In the genomic region with DNA sequence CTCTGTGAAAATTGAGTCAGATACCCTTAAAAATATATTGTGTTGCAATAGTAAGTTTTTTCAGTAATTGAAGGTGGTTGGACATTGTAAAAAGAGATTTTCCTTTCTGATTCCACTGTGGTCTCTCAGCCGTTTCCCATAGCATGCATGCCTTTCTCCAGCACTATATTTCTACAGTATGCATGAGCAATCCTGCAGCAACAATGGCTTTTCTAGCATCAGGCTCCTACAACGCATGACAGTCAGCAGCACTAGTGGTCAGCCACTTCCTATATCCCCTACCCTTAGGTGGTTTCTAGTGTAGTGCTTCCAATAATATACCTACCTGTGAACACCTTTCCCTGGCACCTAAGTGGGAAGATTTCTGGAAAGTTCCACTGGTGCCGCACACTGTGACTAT, we compare ENCODE assay signal across 22 cellular contexts.
"Had no signal": no experiment of that assay in that cellular context is flagged by ENCODE, and none has a peak within 500 bp of the region (broad histone marks: within the 10 kb centered on the region; RNA-seq: fewer than 3 reads in every experiment).

No MANE protein-coding gene starts in this region.

- H3K4me3 Mint-ChIP-seq: activated CD4-positive, alpha-beta memory T cell treated with anti-CD3 and anti-CD28 coated beads, Interleukin-2, amount 10 ng/mL, durations not matched to agents 7 days and 5 days; activated CD8-positive, alpha-beta memory T cell treated with anti-CD3 and anti-CD28 coated beads, Interleukin-2, amount 10 ng/mL, durations not matched to agents 7 days and 5 days; activated T-helper 17 cell treated with anti-CD3 and anti-CD28 coated beads, Interleukin-2, amount 50 U/mL, for 72 hours; immature natural killer cell; memory B cell; natural killer cell; stimulated activated naive B cell treated with anti-CD40 and anti-IgM and Interleukin-4, amounts not matched to agents 10 μg/mL and 1 μg/mL and 100 μg/mL, for 72 hours had no signal

- H3K4me1 Mint-ChIP-seq: activated CD4-positive, alpha-beta memory T cell treated with anti-CD3 and anti-CD28 coated beads, Interleukin-2, amount 10 ng/mL, durations not matched to agents 7 days and 5 days; activated CD8-positive, alpha-beta memory T cell treated with anti-CD3 and anti-CD28 coated beads, Interleukin-2, amount 10 ng/mL, durations not matched to agents 7 days and 5 days; activated T-helper 17 cell treated with anti-CD3 and anti-CD28 coated beads, Interleukin-2, amount 50 U/mL, for 72 hours; immature natural killer cell; memory B cell; natural killer cell; stimulated activated naive B cell treated with anti-CD40 and anti-IgM and Interleukin-4, amounts not matched to agents 10 μg/mL and 1 μg/mL and 100 μg/mL, for 72 hours had no signal

- H3K9me3 ChIP-seq: left ventricle myocardium inferior, thoracic aorta, upper lobe of right lung had no signal

- H3K36me3 ChIP-seq: brain microvascular endothelial cell, left ventricle myocardium inferior, sigmoid colon, spleen, thoracic aorta, upper lobe of right lung had no signal

- H3K4me3 ChIP-seq: coronary artery, left ventricle myocardium inferior, sigmoid colon, spleen, thoracic aorta, upper lobe of right lung had no signal

- DNase-seq: activated CD4-positive, alpha-beta memory T cell treated with anti-CD3 and anti-CD28 coated beads, Interleukin-2, amount 10 ng/mL, durations not matched to agents 7 days and 5 days; activated CD8-positive, alpha-beta memory T cell treated with anti-CD3 and anti-CD28 coated beads, Interleukin-2, amount 10 ng/mL, durations not matched to agents 7 days and 5 days; activated naive CD4-positive, alpha-beta T cell treated with Interleukin-2 at 50 U/mL for 16 hours; brain microvascular endothelial cell; erythroblast; foreskin melanocyte; immature natural killer cell; kidney glomerular epithelial cell; left ventricle myocardium inferior; natural killer cell; nucleus accumbens; sigmoid colon; spleen; stimulated activated naive B cell treated with anti-CD40 and anti-IgM and Interleukin-4, amounts not matched to agents 10 μg/mL and 1 μg/mL and 100 μg/mL, for 72 hours; SW 1271; T-helper 2 cell; upper lobe of right lung had no signal

- H3K36me3 Mint-ChIP-seq: activated CD8-positive, alpha-beta memory T cell treated with anti-CD3 and anti-CD28 coated beads, Interleukin-2, amount 10 ng/mL, durations not matched to agents 7 days and 5 days; memory B cell; stimulated activated naive B cell treated with anti-CD40 and anti-IgM and Interleukin-4, amounts not matched to agents 10 μg/mL and 1 μg/mL and 100 μg/mL, for 72 hours had no signal

- H3K27ac ChIP-seq: brain microvascular endothelial cell, coronary artery, left ventricle myocardium inferior, sigmoid colon, spleen, thoracic aorta, upper lobe of right lung, VCaP had no signal

- ATAC-seq: activated CD8-positive, alpha-beta memory T cell treated with anti-CD3 and anti-CD28 coated beads, Interleukin-2, amount 10 ng/mL, durations not matched to agents 7 days and 5 days; activated T-helper 17 cell treated with anti-CD3 and anti-CD28 coated beads, Interleukin-2, amount 50 U/mL, for 72 hours; natural killer cell; stimulated activated naive B cell treated with anti-CD40 and anti-IgM and Interleukin-4, amounts not matched to agents 10 μg/mL and 1 μg/mL and 100 μg/mL, for 72 hours; upper lobe of right lung had no signal

- H3K27me3 Mint-ChIP-seq: activated CD4-positive, alpha-beta memory T cell treated with anti-CD3 and anti-CD28 coated beads, Interleukin-2, amount 10 ng/mL, durations not matched to agents 7 days and 5 days; activated CD8-positive, alpha-beta memory T cell treated with anti-CD3 and anti-CD28 coated beads, Interleukin-2, amount 10 ng/mL, durations not matched to agents 7 days and 5 days; activated T-helper 17 cell treated with anti-CD3 and anti-CD28 coated beads, Interleukin-2, amount 50 U/mL, for 72 hours; memory B cell; stimulated activated naive B cell treated with anti-CD40 and anti-IgM and Interleukin-4, amounts not matched to agents 10 μg/mL and 1 μg/mL and 100 μg/mL, for 72 hours had no signal

- H3K27ac Mint-ChIP-seq: activated CD4-positive, alpha-beta memory T cell treated with anti-CD3 and anti-CD28 coated beads, Interleukin-2, amount 10 ng/mL, durations not matched to agents 7 days and 5 days; activated CD8-positive, alpha-beta memory T cell treated with anti-CD3 and anti-CD28 coated beads, Interleukin-2, amount 10 ng/mL, durations not matched to agents 7 days and 5 days; activated T-helper 17 cell treated with anti-CD3 and anti-CD28 coated beads, Interleukin-2, amount 50 U/mL, for 72 hours; immature natural killer cell; memory B cell; natural killer cell; stimulated activated naive B cell treated with anti-CD40 and anti-IgM and Interleukin-4, amounts not matched to agents 10 μg/mL and 1 μg/mL and 100 μg/mL, for 72 hours had no signal

- H3K4me1 ChIP-seq: left ventricle myocardium inferior, sigmoid colon, spleen, upper lobe of right lung had no signal

- H3K27me3 ChIP-seq: brain microvascular endothelial cell, sigmoid colon, spleen, upper lobe of right lung had no signal
